In genomic region chrX:82087699-82088098, GRCh38 we compare ENCODE assay signal across 19 cellular contexts.
A peak's percentile ranks its signal among the peaks of the same experiment; 100 is the strongest.
DNase-seq lines count a peak whose midpoint lies in the region; ATAC-seq, FAIRE-seq and TF ChIP-seq lines count a peak whose summit lies in the region.
"Had no signal": no experiment of that assay in that cellular context is flagged by ENCODE, and none has a peak within 500 bp of the region (broad histone marks: within the 10 kb centered on the region; RNA-seq: fewer than 3 reads in every experiment).

No MANE protein-coding gene starts in this region.

- intact Hi-C loops in right lobe of liver (cut with DNase I), result no loop called here

- H3K9me3 Mint-ChIP-seq in activated T-helper 17 cell treated with anti-CD3 and anti-CD28 coated beads, Interleukin-2, amount 50 U/mL, for 72 hours, result no peaks in the 10 kb centered on the region

- H3K4me3 ChIP-seq in right lobe of liver, result no peak overlapping the region
- H3K4me3 ChIP-seq: GM23338, MG63, skin epidermis had no signal

- FAIRE-seq in urothelium cell line (lab: Jason Lieb, UNC), result no peak
- FAIRE-seq: colon, G401.6, GM12891 had no signal

- H3K9me3 ChIP-seq in right lobe of liver, result peaks cover 0 to 3% (median 0%) of the 10 kb centered on the region in 4 donors
- H3K9me3 ChIP-seq: MG63 had no signal

- ATAC-seq in activated T-helper 17 cell treated with anti-CD3 and anti-CD28 coated beads, Interleukin-2, amount 50 U/mL, for 72 hours (replicated peaks), result no peak
- peak; percentile 94 to 100 (median 96) for ATAC-seq in right lobe of liver
- ATAC-seq in HG03135 (IDR thresholded peaks at IDR 0.05; ENCODE audit: unreplicated experiment), result no peak
- ATAC-seq: GM23338, WTC11 had no signal

- no peak for TF ChIP-seq POLR2A in right lobe of liver (IDR thresholded peaks at IDR 0.05)

- H3K27me3 Mint-ChIP-seq in activated T-helper 17 cell treated with anti-CD3 and anti-CD28 coated beads, Interleukin-2, amount 50 U/mL, for 72 hours, result no peaks in the 10 kb centered on the region
- H3K27me3 Mint-ChIP-seq: CD4-positive, alpha-beta T cell; type B pancreatic cell had no signal

- H3K4me3 Mint-ChIP-seq in activated T-helper 17 cell treated with anti-CD3 and anti-CD28 coated beads, Interleukin-2, amount 50 U/mL, for 72 hours, result peak overlapping the region; percentile 21
- H3K4me3 Mint-ChIP-seq: CD4-positive, alpha-beta T cell; GM23338; type B pancreatic cell; WTC11 had no signal

- no peaks in the 10 kb centered on the region for H3K36me3 ChIP-seq in right lobe of liver
- H3K36me3 ChIP-seq: MG63 had no signal

- no peaks in the 10 kb centered on the region for H3K36me3 Mint-ChIP-seq in activated T-helper 17 cell treated with anti-CD3 and anti-CD28 coated beads, Interleukin-2, amount 50 U/mL, for 72 hours (ENCODE audit: low read depth)
- H3K36me3 Mint-ChIP-seq: type B pancreatic cell had no signal

- TF ChIP-seq CTCF in right lobe of liver (IDR thresholded peaks at IDR 0.05), result no peak

- peaks cover 0 to 3% (median 0%) of the 10 kb centered on the region in 4 donors for H3K4me1 ChIP-seq in right lobe of liver

- DNase-seq in Ammon's horn (ENCODE audit: low spot score) (peak; percentile 20), NCI-H1105 (lab: John Stamatoyannopoulos, UW) (peak; percentile 1), right lobe of liver (peak; percentile 42 to 66 (median 65)), LoVo (ENCODE audit: low spot score) (no peak), NCI-H82 treated with DMSO at 0.1 percent for 48 hours (lab: John Stamatoyannopoulos, UW; ENCODE audit: unreplicated experiment) (no peak), urothelium cell line (ENCODE audit: low spot score) (no peak)
- DNase-seq: ACHN; CD4-positive, alpha-beta T cell; MG63 had no signal

- peak overlapping the region in 2 of 3 donors; percentile 1 to 8 for H3K27ac ChIP-seq in right lobe of liver
- H3K27ac ChIP-seq: skin epidermis had no signal

- 15% methylated on average over 3 of the region's 3 CpGs for WGBS in right lobe of liver (ENCODE audit: insufficient coverage, low coverage, low lambda C conversion rate, missing lambda C conversion rate)

- no peaks in the 10 kb centered on the region for H3K27me3 ChIP-seq in right lobe of liver
- H3K27me3 ChIP-seq: MG63 had no signal

- no peak overlapping the region for H3K27ac Mint-ChIP-seq in activated T-helper 17 cell treated with anti-CD3 and anti-CD28 coated beads, Interleukin-2, amount 50 U/mL, for 72 hours
- H3K27ac Mint-ChIP-seq: activated T-helper 2 cell treated with anti-CD3 and anti-CD28 coated beads, Interferon-gamma antibody, Interleukin-2, Interleukin-4, amounts not matched to agents 10 μg/mL and 5 μg/mL and 100 μg/mL, durations not matched to agents 14 hours and 24 hours and 36 hours; CD4-positive, alpha-beta T cell; GM23338; type B pancreatic cell; WTC11 had no signal

- H3K4me1 Mint-ChIP-seq in activated T-helper 17 cell treated with anti-CD3 and anti-CD28 coated beads, Interleukin-2, amount 50 U/mL, for 72 hours, result no peaks in the 10 kb centered on the region
- H3K4me1 Mint-ChIP-seq: GM23338, WTC11 had no signal

Comparison
In these comparisons a context has a peak if more than half of its experiments do, and no peak if none do; other contexts are left out.
1. DNase-seq: peak in Ammon's horn (single experiment), NCI-H1105 (single experiment) and right lobe of liver (3 of 3); none in LoVo (single experiment), NCI-H82 treated with DMSO at 0.1 percent for 48 hours (single experiment) and urothelium cell line (single experiment).
2. ATAC-seq: peak in right lobe of liver (4 of 4); none in activated T-helper 17 cell treated with anti-CD3 and anti-CD28 coated beads, Interleukin-2, amount 50 U/mL, for 72 hours (single experiment) and HG03135 (single experiment).